Comparison of ENCODE assay signal across 13 cellular contexts in the genomic region with DNA sequence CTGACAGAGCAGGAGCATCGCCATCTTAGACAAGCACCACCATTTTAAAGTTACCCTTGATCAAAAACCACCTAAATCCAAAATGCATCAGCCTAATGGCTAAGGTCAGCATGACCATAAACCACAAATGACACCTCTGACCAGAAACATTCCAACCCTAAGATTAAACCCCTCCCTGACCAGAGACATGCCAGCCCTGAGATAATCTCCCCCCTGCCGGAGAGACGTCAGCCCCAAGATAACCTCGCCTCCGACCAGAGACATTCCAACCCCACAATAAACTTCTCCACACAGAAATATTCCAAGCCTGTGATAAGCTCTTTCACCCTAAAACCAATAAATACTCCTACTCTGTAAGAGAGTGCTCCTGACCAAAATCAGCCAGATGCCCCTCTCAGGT.
"Had no signal": no experiment of that assay in that cellular context is flagged by ENCODE, and none has a peak within 500 bp of the region (broad histone marks: within the 10 kb centered on the region; RNA-seq: fewer than 3 reads in every experiment).

No MANE protein-coding gene starts in this region.

- ATAC-seq: activated CD4-positive, alpha-beta T cell treated with anti-CD3 and anti-CD28 coated beads for 36 hours; activated T-cell treated with anti-CD3 and anti-CD28 coated beads, Interleukin-2, amount 50 U/mL, for 4 hours; effector memory CD8-positive, alpha-beta T cell; natural killer cell treated with Interleukin-12 subunit alpha and Interleukin-12 subunit beta and Interleukin-15 and Interleukin-18, amount 100 ng/mL, for 72 hours had no signal

- H3K27ac ChIP-seq: suprapubic skin had no signal

- H3K9me3 ChIP-seq: suprapubic skin had no signal

- H3K27ac Mint-ChIP-seq: activated CD4-positive, alpha-beta memory T cell treated with anti-CD3 and anti-CD28 coated beads, Interleukin-2, amount 10 ng/mL, durations not matched to agents 7 days and 5 days; activated CD4-positive, alpha-beta T cell treated with anti-CD3 and anti-CD28 coated beads for 36 hours; effector memory CD8-positive, alpha-beta T cell; natural killer cell treated with Interleukin-12 subunit alpha and Interleukin-12 subunit beta and Interleukin-15 and Interleukin-18, amount 100 ng/mL, for 72 hours; progenitor cell of endocrine pancreas; stimulated activated naive CD8-positive, alpha-beta T cell treated with anti-CD3 and anti-CD28 coated beads, Interleukin-15, Interleukin-2, amounts not matched to agents 100 ng/mL and 50 ng/mL, for 24 hours; T-helper 1 cell treated with Interleukin-12 subunit alpha and Interleukin-12 subunit beta and Interleukin-4 antibody, amounts not matched to agents 30 μg/mL and 1 μg/mL, for 36 hours had no signal

- H3K4me3 ChIP-seq: suprapubic skin had no signal

- H3K4me1 Mint-ChIP-seq: activated CD4-positive, alpha-beta memory T cell treated with anti-CD3 and anti-CD28 coated beads, Interleukin-2, amount 10 ng/mL, durations not matched to agents 7 days and 5 days; activated CD4-positive, alpha-beta T cell treated with anti-CD3 and anti-CD28 coated beads for 36 hours had no signal

- H3K4me3 Mint-ChIP-seq: activated CD4-positive, alpha-beta memory T cell treated with anti-CD3 and anti-CD28 coated beads, Interleukin-2, amount 10 ng/mL, durations not matched to agents 7 days and 5 days; activated CD4-positive, alpha-beta T cell treated with anti-CD3 and anti-CD28 coated beads for 36 hours; activated T-cell treated with anti-CD3 and anti-CD28 coated beads, Interleukin-2, amount 50 U/mL, for 4 hours; effector memory CD8-positive, alpha-beta T cell; natural killer cell treated with Interleukin-12 subunit alpha and Interleukin-12 subunit beta and Interleukin-15 and Interleukin-18, amount 100 ng/mL, for 72 hours; stimulated activated naive CD8-positive, alpha-beta T cell treated with anti-CD3 and anti-CD28 coated beads, Interleukin-15, Interleukin-2, amounts not matched to agents 100 ng/mL and 50 ng/mL, for 24 hours; T-helper 1 cell treated with Interleukin-12 subunit alpha and Interleukin-12 subunit beta and Interleukin-4 antibody, amounts not matched to agents 30 μg/mL and 1 μg/mL, for 36 hours had no signal

- H3K36me3 ChIP-seq: suprapubic skin had no signal

- H3K9me3 Mint-ChIP-seq: activated CD4-positive, alpha-beta memory T cell treated with anti-CD3 and anti-CD28 coated beads, Interleukin-2, amount 10 ng/mL, durations not matched to agents 7 days and 5 days; effector memory CD8-positive, alpha-beta T cell; natural killer cell treated with Interleukin-12 subunit alpha and Interleukin-12 subunit beta and Interleukin-15 and Interleukin-18, amount 100 ng/mL, for 72 hours; T-helper 1 cell treated with Interleukin-12 subunit alpha and Interleukin-12 subunit beta and Interleukin-4 antibody, amounts not matched to agents 30 μg/mL and 1 μg/mL, for 36 hours had no signal

- H3K36me3 Mint-ChIP-seq: natural killer cell treated with Interleukin-12 subunit alpha and Interleukin-12 subunit beta and Interleukin-15 and Interleukin-18, amount 100 ng/mL, for 72 hours had no signal

- DNase-seq: activated CD4-positive, alpha-beta memory T cell treated with anti-CD3 and anti-CD28 coated beads, Interleukin-2, amount 10 ng/mL, durations not matched to agents 7 days and 5 days; activated CD4-positive, alpha-beta T cell treated with anti-CD3 and anti-CD28 coated beads for 36 hours; activated effector memory CD4-positive, alpha-beta T cell treated with Interleukin-2 at 50 U/mL for 16 hours; activated naive CD4-positive, alpha-beta T cell treated with anti-CD3 and anti-CD28 coated beads, Interleukin-2, amount 50 U/mL, for 16 hours; activated T-cell treated with anti-CD3 and anti-CD28 coated beads, Interleukin-2, amount 50 U/mL, for 4 hours; cerebellar nuclear complex; dermis blood vessel endothelial cell; effector memory CD8-positive, alpha-beta T cell had no signal

- H3K27me3 ChIP-seq: suprapubic skin had no signal
